In the genomic region with DNA sequence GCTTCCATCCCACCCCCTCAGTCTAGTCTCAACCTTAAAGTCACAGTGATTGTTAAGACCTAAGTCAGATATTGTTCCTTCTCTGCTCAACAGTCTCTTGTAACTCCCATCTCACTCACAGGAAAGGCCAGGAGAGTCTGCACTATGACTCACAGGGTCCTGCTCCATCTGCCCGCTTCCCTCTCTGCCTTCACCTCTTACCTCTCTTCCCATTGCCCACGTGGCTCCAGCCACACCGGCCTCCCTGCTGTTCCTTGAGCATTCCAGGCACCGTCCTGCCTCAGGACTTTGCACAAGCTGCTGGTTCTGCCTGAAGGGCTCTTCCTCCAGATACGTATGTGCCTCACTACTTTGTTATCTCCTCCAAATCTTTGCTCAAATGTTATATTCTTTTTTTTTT, we compare ENCODE assay signal across 14 cellular contexts. TPM values are rescaled to one million over a fixed set of nuclear protein-coding genes. Genes with fewer than 3 reads are reported as not detected.
"Had no signal": no experiment of that assay in that cellular context is flagged by ENCODE, and none has a peak within 500 bp of the region (broad histone marks: within the 10 kb centered on the region; RNA-seq: fewer than 3 reads in every experiment).

No MANE protein-coding gene starts in this region.

RNA-seq across cellular contexts. Expression of a gene that starts 3.0 kb away (rescaled TPM):
- total RNA-seq: activated B cell treated with CpG ODN at 0.5 μM for 24 hours; activated CD4-positive, alpha-beta T cell treated with anti-CD3 and anti-CD28 coated beads, Interleukin-2, amount 10 ng/mL, durations not matched to agents 24 days and 14 days; activated CD8-positive, alpha-beta memory T cell treated with anti-CD3 and anti-CD28 coated beads, Interleukin-2, amount 10 ng/mL, durations not matched to agents 7 days and 5 days; activated T-helper 1 cell treated with anti-CD3 and anti-CD28 coated beads, Interleukin-12 subunit alpha, Interleukin-12 subunit beta, Interleukin-2, Interleukin-4 antibody, amounts not matched to agents 30 ng/mL and 10 ng/mL and 1 ng/mL, durations not matched to agents 14 hours and 24 hours and 36 hours; aorta; body of pancreas; bronchial epithelial cell; chondrocyte; LHCN-M2; MCF 10A; NCI-H460; Right ventricle myocardium superior; SJCRH30; T-helper 17 cell had no signal

RNA-seq across cellular contexts. Expression of a gene that starts 23.0 kb away (rescaled TPM):
- total RNA-seq: activated B cell treated with CpG ODN at 0.5 μM for 24 hours; activated CD4-positive, alpha-beta T cell treated with anti-CD3 and anti-CD28 coated beads, Interleukin-2, amount 10 ng/mL, durations not matched to agents 24 days and 14 days; activated CD8-positive, alpha-beta memory T cell treated with anti-CD3 and anti-CD28 coated beads, Interleukin-2, amount 10 ng/mL, durations not matched to agents 7 days and 5 days; activated T-helper 1 cell treated with anti-CD3 and anti-CD28 coated beads, Interleukin-12 subunit alpha, Interleukin-12 subunit beta, Interleukin-2, Interleukin-4 antibody, amounts not matched to agents 30 ng/mL and 10 ng/mL and 1 ng/mL, durations not matched to agents 14 hours and 24 hours and 36 hours; aorta; body of pancreas; bronchial epithelial cell; chondrocyte; LHCN-M2; MCF 10A; NCI-H460; Right ventricle myocardium superior; SJCRH30; T-helper 17 cell had no signal

RNA-seq across cellular contexts. Expression of a gene that starts 47.7 kb away (rescaled TPM):
- total RNA-seq: activated B cell treated with CpG ODN at 0.5 μM for 24 hours; activated CD4-positive, alpha-beta T cell treated with anti-CD3 and anti-CD28 coated beads, Interleukin-2, amount 10 ng/mL, durations not matched to agents 24 days and 14 days; activated CD8-positive, alpha-beta memory T cell treated with anti-CD3 and anti-CD28 coated beads, Interleukin-2, amount 10 ng/mL, durations not matched to agents 7 days and 5 days; activated T-helper 1 cell treated with anti-CD3 and anti-CD28 coated beads, Interleukin-12 subunit alpha, Interleukin-12 subunit beta, Interleukin-2, Interleukin-4 antibody, amounts not matched to agents 30 ng/mL and 10 ng/mL and 1 ng/mL, durations not matched to agents 14 hours and 24 hours and 36 hours; bronchial epithelial cell; SJCRH30; T-helper 17 cell had no signal

RNA-seq across cellular contexts. Expression of a gene that starts 56.3 kb away (rescaled TPM):
- total RNA-seq: bronchial epithelial cell, chondrocyte, LHCN-M2, Right ventricle myocardium superior, T-helper 17 cell had no signal
